17 cellular contexts compared by ENCODE assay signal in the genomic region with DNA sequence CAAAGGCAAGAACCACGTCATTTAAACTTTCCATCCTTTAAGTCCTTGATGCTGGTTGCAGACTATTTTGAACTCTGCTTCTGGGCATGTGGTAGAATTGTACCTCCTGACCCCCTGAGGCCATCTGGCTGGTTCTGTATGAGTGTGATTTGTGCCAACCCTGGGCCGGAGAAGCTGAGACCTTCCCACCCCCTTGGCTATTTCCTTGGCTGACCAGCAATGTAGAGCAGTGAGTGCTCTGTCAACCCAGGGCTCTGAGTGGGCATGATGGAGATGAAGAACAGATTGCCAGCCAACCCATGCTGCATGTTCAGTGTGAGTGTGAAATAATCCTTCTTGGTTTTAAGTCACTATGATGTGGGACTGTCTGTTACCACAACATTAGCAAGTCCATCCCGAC.
"Had no signal": no experiment of that assay in that cellular context is flagged by ENCODE, and none has a peak within 500 bp of the region (broad histone marks: within the 10 kb centered on the region; RNA-seq: fewer than 3 reads in every experiment).

No MANE protein-coding gene starts in this region.

- DNase-seq: activated CD4-positive, alpha-beta T cell treated with anti-CD3 and anti-CD28 coated beads for 4 hours; activated CD8-positive, alpha-beta memory T cell treated with anti-CD3 and anti-CD28 coated beads, Interleukin-2, amount 10 ng/mL, durations not matched to agents 7 days and 5 days; activated naive CD4-positive, alpha-beta T cell treated with Interleukin-2 at 50 U/mL for 16 hours; amygdala; brain microvascular endothelial cell; foreskin fibroblast; left colon; midbrain; posterior cingulate gyrus; small intestine; T1000; thyroid gland; WERI-Rb-1 had no signal

- ATAC-seq: activated CD8-positive, alpha-beta memory T cell treated with anti-CD3 and anti-CD28 coated beads, Interleukin-2, amount 10 ng/mL, durations not matched to agents 7 days and 5 days; left colon had no signal

- H3K27ac Mint-ChIP-seq: activated CD8-positive, alpha-beta memory T cell treated with anti-CD3 and anti-CD28 coated beads, Interleukin-2, amount 10 ng/mL, durations not matched to agents 7 days and 5 days had no signal

- H3K4me3 ChIP-seq: esophagus muscularis mucosa, lung, right atrium auricular region, thyroid gland, vagina had no signal

- H3K27ac ChIP-seq: brain microvascular endothelial cell, esophagus muscularis mucosa, right atrium auricular region, thyroid gland, vagina, WERI-Rb-1 had no signal

- H3K27me3 Mint-ChIP-seq: activated CD8-positive, alpha-beta memory T cell treated with anti-CD3 and anti-CD28 coated beads, Interleukin-2, amount 10 ng/mL, durations not matched to agents 7 days and 5 days had no signal

- H3K4me1 ChIP-seq: esophagus muscularis mucosa, right atrium auricular region, thyroid gland had no signal

- H3K36me3 ChIP-seq: brain microvascular endothelial cell, esophagus muscularis mucosa, right atrium auricular region, thyroid gland, vagina, WERI-Rb-1 had no signal

- H3K4me3 Mint-ChIP-seq: activated CD8-positive, alpha-beta memory T cell treated with anti-CD3 and anti-CD28 coated beads, Interleukin-2, amount 10 ng/mL, durations not matched to agents 7 days and 5 days had no signal

- H3K27me3 ChIP-seq: brain microvascular endothelial cell, right atrium auricular region, thyroid gland, vagina had no signal

- H3K9me3 ChIP-seq: thyroid gland, vagina had no signal
